In the genomic region with DNA sequence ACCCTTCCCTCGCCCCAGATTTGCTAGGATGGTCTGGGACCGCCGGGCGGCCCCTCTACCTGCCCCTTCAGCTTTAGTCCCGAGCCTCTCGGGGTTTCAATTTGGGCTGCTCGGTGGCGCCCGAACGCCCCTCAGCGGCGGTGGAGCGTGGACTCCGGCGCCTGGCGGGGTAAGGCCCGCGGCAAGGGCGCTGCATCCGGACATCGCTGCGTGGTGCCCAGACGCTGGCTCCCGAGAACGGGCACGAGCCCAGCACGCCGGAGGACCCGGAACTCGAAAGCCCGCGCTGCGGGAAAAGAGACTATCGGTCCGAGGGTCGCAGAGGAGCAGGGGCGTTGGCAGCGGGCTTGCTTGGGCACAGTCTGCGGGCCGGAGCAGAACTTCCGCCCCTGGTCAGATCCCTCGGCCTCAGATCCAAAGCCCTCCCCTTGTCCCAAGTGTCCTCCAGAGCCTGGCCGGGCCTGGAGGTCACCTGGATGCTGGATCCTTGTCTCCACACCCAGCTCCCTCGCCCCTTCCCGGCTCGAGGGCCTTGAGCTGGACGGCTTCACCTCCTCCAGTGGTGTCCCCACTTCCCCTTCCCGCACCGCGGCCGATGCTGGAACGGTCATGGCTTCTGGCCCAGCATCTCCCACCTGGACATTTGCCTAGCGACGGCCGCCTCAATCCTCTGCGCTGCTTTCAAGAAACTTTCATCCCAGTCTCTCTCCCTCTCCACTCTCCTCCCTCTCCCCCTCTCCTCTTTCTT, we compare ENCODE assay signal across 10 cellular contexts.
A peak's percentile ranks its signal among the peaks of the same experiment; 100 is the strongest.
DNase-seq lines count a peak whose midpoint lies in the region; TF ChIP-seq lines count a peak whose summit lies in the region.
"Had no signal": no experiment of that assay in that cellular context is flagged by ENCODE, and none has a peak within 500 bp of the region (broad histone marks: within the 10 kb centered on the region; RNA-seq: fewer than 3 reads in every experiment).

No MANE protein-coding gene starts in this region.

- H3K4me3 Mint-ChIP-seq in nephron progenitor cell: peak overlapping the region; percentile 53

- DNase-seq in NCI-H146 treated with DMSO at 0.1 percent for 48 hours (lab: John Stamatoyannopoulos, UW; ENCODE audit: unreplicated experiment) (peak; percentile 14), nephron progenitor cell (peak; percentile 54), NCI-H1048 (lab: John Stamatoyannopoulos, UW) (no peak), COLO668 (lab: John Stamatoyannopoulos, UW; ENCODE audit: unreplicated experiment) (no peak), superior temporal gyrus (ENCODE audit: extremely low spot score) (no peak), RPMI8226 (no peak)
- DNase-seq: activated gamma-delta T cell treated with Interleukin-2 at 50 U/mL for 16 hours, NCI-H1105 had no signal

- H3K9me3 ChIP-seq in ES-I3 (ENCODE audit: control insufficient read depth, insufficient read depth, low read length) (no peaks in the 10 kb centered on the region), duodenal mucosa (ENCODE audit: control insufficient read depth in 1 of 2, low read length in 2 of 2) (no peaks in the 10 kb centered on the region)

- H3K9ac ChIP-seq in ES-I3 (ENCODE audit: low read depth, low read length): peak overlapping the region; percentile 61; the same call in 1 of the 2 replicates
- no peak overlapping the region for H3K9ac ChIP-seq in duodenal mucosa (ENCODE audit: low read depth in 1 of 2, low read length in 2 of 2)

- H3K27me3 Mint-ChIP-seq in nephron progenitor cell (ENCODE audit: low read depth, poor library complexity): peaks cover 94% of the 10 kb centered on the region

- peaks cover 55 to 67% of the 10 kb centered on the region in 2 donors for H3K27me3 ChIP-seq in duodenal mucosa (ENCODE audit: control insufficient read depth in 1 of 2, insufficient read depth in 2 of 2, low read length in 2 of 2)

- H3K36me3 ChIP-seq in ES-I3 (ENCODE audit: insufficient read depth, low read length) (no peaks in the 10 kb centered on the region), duodenal mucosa (ENCODE audit: control insufficient read depth in 1 of 2, insufficient read depth in 2 of 2, low read length in 2 of 2) (no peaks in the 10 kb centered on the region)

- TF ChIP-seq CTCF in nephron progenitor cell (IDR thresholded peaks at IDR 0.05): no peak

- peaks cover 8% of the 10 kb centered on the region for H3K9me3 Mint-ChIP-seq in nephron progenitor cell

- H3K36me3 Mint-ChIP-seq in nephron progenitor cell (ENCODE audit: low read depth): peaks cover 13% of the 10 kb centered on the region

- H3K4me1 Mint-ChIP-seq in nephron progenitor cell: peaks cover 57% of the 10 kb centered on the region

- no peak overlapping the region for H3K27ac Mint-ChIP-seq in nephron progenitor cell

- H3K4me1 ChIP-seq in ES-I3 (ENCODE audit: insufficient read depth, low read length) (peaks cover 20% of the 10 kb centered on the region), duodenal mucosa (ENCODE audit: control insufficient read depth in 1 of 2, insufficient read depth in 2 of 2, low read length in 2 of 2) (peaks cover 27 to 30% of the 10 kb centered on the region in 2 donors)

- peak overlapping the region; percentile 19 to 57 for H3K4me3 ChIP-seq in duodenal mucosa (ENCODE audit: low read depth in 1 of 2, low read length in 2 of 2)

- no peak overlapping the region for H3K27ac ChIP-seq in duodenal mucosa (ENCODE audit: low read depth, low read length)

Comparison
In these comparisons a context has a peak if more than half of its experiments do, and no peak if none do; other contexts are left out.
1. DNase-seq: peak in NCI-H146 treated with DMSO at 0.1 percent for 48 hours (single experiment) and nephron progenitor cell (single experiment); none in NCI-H1048 (single experiment), COLO668 (single experiment), superior temporal gyrus (single experiment) and RPMI8226 (single experiment).